In genomic region chr1:230866171-230866811, GRCh38 we compare ENCODE assay signal across 8 cellular contexts. TPM values are rescaled to one million over a fixed set of nuclear protein-coding genes. Genes with fewer than 3 reads are reported as not detected.
A peak's percentile ranks its signal among the peaks of the same experiment; 100 is the strongest.
DNase-seq lines count a peak whose midpoint lies in the region; ATAC-seq and TF ChIP-seq lines count a peak whose summit lies in the region.

No MANE protein-coding gene starts in this region.

- H3K4me3 ChIP-seq in HEK293 (ENCODE audit: low read depth, low read length) (no peak overlapping the region), breast epithelium (peak overlapping the region; percentile 82 to 98 (median 91)), left lung (peak overlapping the region; percentile 86 to 87), subcutaneous abdominal adipose tissue (ENCODE audit: low read depth in 1 of 5, low read length in 5 of 5) (peak overlapping the region; percentile 84 to 94 (median 91))

- H3K36me3 ChIP-seq in HEK293 (ENCODE audit: control insufficient read depth in 2 of 2, insufficient read depth in 1 of 2, low read length in 2 of 2), result peaks cover 0 to 4% of the 10 kb centered on the region in 2 experiments; a peak in 1 of 3 replicates
- H3K36me3 ChIP-seq in breast epithelium, result no peaks in the 10 kb centered on the region
- H3K36me3 ChIP-seq in left lung, result no peaks in the 10 kb centered on the region
- peaks cover 0 to 3% (median 0%) of the 10 kb centered on the region in 5 donors for H3K36me3 ChIP-seq in subcutaneous abdominal adipose tissue (ENCODE audit: control insufficient read depth in 5 of 5, insufficient read depth in 5 of 5, low read length in 5 of 5)

- no peaks in the 10 kb centered on the region for H3K27me3 ChIP-seq in breast epithelium
- peaks cover 0 to 38% of the 10 kb centered on the region in 2 donors for H3K27me3 ChIP-seq in left lung
- no peaks in the 10 kb centered on the region for H3K27me3 ChIP-seq in subcutaneous abdominal adipose tissue (ENCODE audit: control insufficient read depth in 5 of 5, insufficient read depth in 4 of 5, low read length in 5 of 5)

- ATAC-seq in left lung, result no peak
- ATAC-seq in GM21447 (IDR thresholded peaks at IDR 0.05; ENCODE audit: unreplicated experiment), result no peak
- ATAC-seq in HG02981 (IDR thresholded peaks at IDR 0.05; ENCODE audit: unreplicated experiment), result no peak

- peak overlapping the region in 3 of 5 donors; percentile 81 to 95 (median 81) for H3K9ac ChIP-seq in subcutaneous abdominal adipose tissue (ENCODE audit: low read length in 5 of 5)

- H3K4me1 ChIP-seq in HEK293 (ENCODE audit: control insufficient read depth, insufficient read depth, low read length), result peaks cover 9% of the 10 kb centered on the region
- H3K4me1 ChIP-seq in breast epithelium, result peaks cover 2 to 32% of the 10 kb centered on the region in 2 donors
- H3K4me1 ChIP-seq in left lung, result peaks cover 16 to 44% of the 10 kb centered on the region in 2 donors
- H3K4me1 ChIP-seq in subcutaneous abdominal adipose tissue (ENCODE audit: control insufficient read depth in 5 of 5, insufficient read depth in 5 of 5, low read length in 5 of 5), result peaks cover 2 to 70% (median 59%) of the 10 kb centered on the region in 5 donors

- DNase-seq in breast epithelium (ENCODE audit: low spot score in 2 of 2), result no peak
- no peak for DNase-seq in left lung
- DNase-seq in RPMI8226, result no peak
- DNase-seq in activated naive CD4-positive, alpha-beta T cell (lab: John Stamatoyannopoulos, UW), result no peak

- POLR2A ChIA-PET in HEK293 (lab: Yijun Ruan, JAX), result no interaction called here

- intact Hi-C loops in breast epithelium (cut with DNase I; ENCODE audit: low total_unique reads), result no loop called here
- intact Hi-C loops in left lung (cut with DNase I), result no loop called here

- TF ChIP-seq CTCF in HEK293 (tag by site-specific recombination; IDR thresholded peaks at IDR 0.05), result no peak
- no peak for TF ChIP-seq CTCF in breast epithelium (IDR thresholded peaks at IDR 0.05)
- TF ChIP-seq CTCF in left lung (IDR thresholded peaks at IDR 0.05), result no peak

- H3K9me3 ChIP-seq in HEK293 (ENCODE audit: control insufficient read depth, insufficient read depth, low read depth, low read length) (no peaks in the 10 kb centered on the region), breast epithelium (no peaks in the 10 kb centered on the region), left lung (no peaks in the 10 kb centered on the region), subcutaneous abdominal adipose tissue (ENCODE audit: control insufficient read depth in 5 of 5, low read length in 5 of 5) (no peaks in the 10 kb centered on the region)

- CTCF ChIA-PET in HEK293 (lab: Yijun Ruan, JAX), result interaction anchor here (0.6 to 3.2 kb wide), 5 partner anchors 31 to 1610 kb away, joined by 3 to 8 read pairs (median 5); no protein-coding TSS in a partner anchor

- H3K27ac ChIP-seq in HEK293 (ENCODE audit: extremely low read depth, low read depth, low read length), result no peak overlapping the region
- H3K27ac ChIP-seq in breast epithelium, result peak overlapping the region; percentile 95 to 96
- H3K27ac ChIP-seq in left lung, result peak overlapping the region in 1 of 2 donors; percentile 75
- H3K27ac ChIP-seq in subcutaneous abdominal adipose tissue (ENCODE audit: low read depth, low read length), result peak overlapping the region; percentile 81

- no peak for TF ChIP-seq POLR2A in breast epithelium (IDR thresholded peaks at IDR 0.05)

TF ChIP-seq in HEK293, 187 proteins besides CTCF, POLR2A, EP300 and RAD21:
- TF ChIP-seq ZNF366 (tag by site-specific recombination; conservative IDR thresholded peaks at IDR 0.05) (no peak), ZNF792 (tag by site-specific recombination; IDR thresholded peaks at IDR 0.05) (no peak), INSM2 (tag by site-specific recombination; IDR thresholded peaks at IDR 0.05) (no peak), ZNF600 (tag by site-specific recombination; IDR thresholded peaks at IDR 0.05) (0 out of 2 replicates have a peak, but pooled peaks have one; percentile 19)
- TF ChIP-seq, protein P1, sequence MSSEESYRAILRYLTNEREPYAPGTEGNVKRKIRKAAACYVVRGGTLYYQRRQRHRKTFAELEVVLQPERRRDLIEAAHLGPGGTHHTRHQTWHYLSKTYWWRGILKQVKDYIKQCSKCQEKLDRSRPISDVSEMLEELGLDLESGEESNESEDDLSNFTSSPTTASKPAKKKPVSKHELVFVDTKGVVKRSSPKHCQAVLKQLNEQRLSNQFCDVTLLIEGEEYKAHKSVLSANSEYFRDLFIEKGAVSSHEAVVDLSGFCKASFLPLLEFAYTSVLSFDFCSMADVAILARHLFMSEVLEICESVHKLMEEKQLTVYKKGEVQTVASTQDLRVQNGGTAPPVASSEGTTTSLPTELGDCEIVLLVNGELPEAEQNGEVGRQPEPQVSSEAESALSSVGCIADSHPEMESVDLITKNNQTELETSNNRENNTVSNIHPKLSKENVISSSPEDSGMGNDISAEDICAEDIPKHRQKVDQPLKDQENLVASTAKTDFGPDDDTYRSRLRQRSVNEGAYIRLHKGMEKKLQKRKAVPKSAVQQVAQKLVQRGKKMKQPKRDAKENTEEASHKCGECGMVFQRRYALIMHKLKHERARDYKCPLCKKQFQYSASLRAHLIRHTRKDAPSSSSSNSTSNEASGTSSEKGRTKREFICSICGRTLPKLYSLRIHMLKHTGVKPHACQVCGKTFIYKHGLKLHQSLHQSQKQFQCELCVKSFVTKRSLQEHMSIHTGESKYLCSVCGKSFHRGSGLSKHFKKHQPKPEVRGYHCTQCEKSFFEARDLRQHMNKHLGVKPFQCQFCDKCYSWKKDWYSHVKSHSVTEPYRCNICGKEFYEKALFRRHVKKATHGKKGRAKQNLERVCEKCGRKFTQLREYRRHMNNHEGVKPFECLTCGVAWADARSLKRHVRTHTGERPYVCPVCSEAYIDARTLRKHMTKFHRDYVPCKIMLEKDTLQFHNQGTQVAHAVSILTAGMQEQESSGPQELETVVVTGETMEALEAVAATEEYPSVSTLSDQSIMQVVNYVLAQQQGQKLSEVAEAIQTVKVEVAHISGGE (tag by site-specific recombination; conservative IDR thresholded peaks at IDR 0.05; ENCODE audit: low read depth), result peak; percentile 63

RNA-seq across cellular contexts. Expression of gene C1orf198, which starts 2.0 kb away (rescaled TPM):
- 100 to 1,000 TPM in 2 of 3 donors, 10 to 100 TPM in 1; 63.6 to 138 (median 124) TPM for total RNA-seq in breast epithelium
- total RNA-seq in left lung, result 100 to 1,000 TPM in 1 of 2 donors, 10 to 100 TPM in 1; 36.2 to 116 TPM
